Comparison of ENCODE assay signal across 9 cellular contexts in the genomic region with DNA sequence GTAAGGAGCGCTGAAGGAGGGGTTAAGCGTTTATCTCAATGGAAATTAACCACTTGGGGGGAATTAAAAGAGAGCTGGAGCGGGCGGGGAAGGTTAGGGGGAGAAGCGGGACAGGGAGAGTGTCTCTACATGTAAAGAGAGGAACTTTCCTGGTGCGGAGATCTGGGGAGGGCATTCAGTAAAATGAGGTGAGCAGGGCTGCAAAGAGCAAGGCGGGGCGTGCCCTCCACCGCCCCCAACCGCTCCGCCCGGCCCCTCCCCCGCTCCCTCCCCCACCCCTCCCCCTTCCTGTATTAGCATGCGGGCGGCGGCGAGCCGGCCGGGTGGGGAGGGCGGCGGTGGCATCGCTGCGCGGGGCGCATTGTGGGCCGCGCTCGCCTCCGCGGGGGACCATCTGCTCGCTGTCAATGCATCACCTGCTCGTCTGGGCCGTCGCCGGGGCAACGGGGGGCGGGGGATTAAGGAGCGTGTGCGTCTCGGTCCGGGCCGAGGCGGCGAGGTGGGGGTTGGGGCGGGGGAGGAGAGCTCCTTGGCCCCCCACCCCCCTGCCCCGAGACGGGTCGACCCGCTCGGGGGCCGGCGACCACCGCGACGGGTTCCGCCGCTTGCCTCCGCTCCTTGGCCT. TPM values are rescaled to one million over a fixed set of nuclear protein-coding genes. Genes with fewer than 3 reads are reported as not detected.
DNase-seq lines count a peak whose midpoint lies in the region; FAIRE-seq and TF ChIP-seq lines count a peak whose summit lies in the region.
"Had no signal": no experiment of that assay in that cellular context is flagged by ENCODE, and none has a peak within 500 bp of the region (broad histone marks: within the 10 kb centered on the region; RNA-seq: fewer than 3 reads in every experiment).

No MANE protein-coding gene starts in this region.

- peaks cover 6% of the 10 kb centered on the region for H3K9me3 Mint-ChIP-seq in activated CD4-positive, alpha-beta memory T cell treated with anti-CD3 and anti-CD28 coated beads for 36 hours
- peaks cover 2% of the 10 kb centered on the region for H3K9me3 Mint-ChIP-seq in neural crest cell

- H3K18ac ChIP-seq in H1 (ENCODE audit: extremely low read depth, low read length) = no peak overlapping the region

- FAIRE-seq in H1 (lab: Jason Lieb, UNC) (no peak), small intestine (lab: Jason Lieb, UNC) (no peak)

- POLR2A ChIA-PET in HEK293 (lab: Yijun Ruan, JAX) = no interaction called here
- POLR2A ChIA-PET in activated CD4-positive, alpha-beta memory T cell treated with anti-CD3 and anti-CD28 coated beads for 36 hours (lab: Charles Lee) = no interaction called here
- POLR2A ChIA-PET in H1 (lab: Charles Lee; ENCODE audit: partially characterized antibody) = interaction anchor here (1.3 kb wide), 1 partner anchor 60 kb away, joined by 3 read pairs; no protein-coding TSS in a partner anchor

- no peak overlapping the region for H3K4ac ChIP-seq in H1 (replicated peaks; ENCODE audit: insufficient read length, low read depth, low read length)

- H3K27me3 Mint-ChIP-seq in activated CD4-positive, alpha-beta memory T cell treated with anti-CD3 and anti-CD28 coated beads for 36 hours = peaks cover 30% of the 10 kb centered on the region
- H3K27me3 Mint-ChIP-seq in neural crest cell (ENCODE audit: low read depth) = peaks cover 68% of the 10 kb centered on the region

- CTCF ChIA-PET in HEK293 (lab: Yijun Ruan, JAX) = interaction anchor here (0.6 kb wide), 2 partner anchors 20 to 542 kb away, joined by 3 to 4 read pairs; no protein-coding TSS in a partner anchor
- CTCF ChIA-PET in activated CD4-positive, alpha-beta memory T cell treated with anti-CD3 and anti-CD28 coated beads for 36 hours (lab: Charles Lee) = interaction anchor here (1.2 to 3.4 kb wide), 2 partner anchors 9 to 53 kb away, joined by 4 to 38 read pairs; no protein-coding TSS in a partner anchor
- CTCF ChIA-PET in H1 (lab: Charles Lee; ENCODE audit: partially characterized antibody) = interaction anchor here (0.7 to 1.5 kb wide), 7 partner anchors 8 to 443 kb away, joined by 3 to 6 read pairs (median 3); no protein-coding TSS in a partner anchor

- no peak overlapping the region for H2BK20ac ChIP-seq in H1 (ENCODE audit: low read length)

- H2AK5ac ChIP-seq in H1 (ENCODE audit: low read depth, low read length) = no peak overlapping the region

- no peaks in the 10 kb centered on the region for H3K79me2 ChIP-seq in H1 (ENCODE audit: control insufficient read depth in 1 of 2, insufficient read depth in 2 of 2, low read length in 2 of 2)

- TF ChIP-seq RAD21 in H1 (IDR thresholded peaks at IDR 0.05 in 1 of 2, conservative IDR thresholded peaks at IDR 0.05 in 1 of 2; ENCODE audit: low read depth in 2 of 2, low read length in 2 of 2) = no peak

- H4K5ac ChIP-seq in H1 (ENCODE audit: insufficient read length, low read depth, low read length) = no peak overlapping the region

- H4K8ac ChIP-seq in H1 (ENCODE audit: extremely low read depth, insufficient read depth, low read length) = peak overlapping the region; percentile 57; the same call in 1 of the 2 replicates

- H3K27me3 ChIP-seq in H1 (replicated peaks in 1 of 4; ENCODE audit: control insufficient read depth in 3 of 4, extremely low read depth in 1 of 4, insufficient read depth in 3 of 4, low read length in 3 of 4) (peaks cover 0 to 4% (median 0%) of the 10 kb centered on the region in 4 experiments; a peak in 1 of 7 replicates), small intestine (ENCODE audit: control insufficient read depth in 2 of 2, insufficient read depth in 2 of 2, low read length in 2 of 2) (peaks cover 0 to 12% of the 10 kb centered on the region in 2 donors)

- H3K36me3 Mint-ChIP-seq in activated CD4-positive, alpha-beta memory T cell treated with anti-CD3 and anti-CD28 coated beads for 36 hours = no peaks in the 10 kb centered on the region
- H3K36me3 Mint-ChIP-seq in neural crest cell (ENCODE audit: low read depth) = no peaks in the 10 kb centered on the region

- no peak overlapping the region for H3K9ac ChIP-seq in H1 (replicated peaks in 1 of 4; ENCODE audit: extremely low read depth in 1 of 4, low read depth in 3 of 4, low read length in 3 of 4)

- peak; percentile 48 for DNase-seq in Daoy (ENCODE audit: low read depth)
- peak; percentile 78 to 87 for DNase-seq in NCI-H1930 (lab: John Stamatoyannopoulos, UW)
- DNase-seq in activated CD4-positive, alpha-beta memory T cell treated with anti-CD3 and anti-CD28 coated beads for 36 hours = peak; percentile 56
- DNase-seq in H1 (ENCODE audit: low read depth in 1 of 2, low spot score in 2 of 2) = peak; percentile 53 to 82
- peak; percentile 48 for DNase-seq in neural crest cell (ENCODE audit: low read depth, low spot score)
- DNase-seq in small intestine = no peak
- DNase-seq in NK-92 treated with Interleukin-12 subunit alpha and Interleukin-12 subunit beta, amount 100 ng/mL, for 24 hours (lab: John Stamatoyannopoulos, UW) = no peak

- no peak for TF ChIP-seq POLR2A in H1 (IDR thresholded peaks at IDR 0.05; ENCODE audit: control extremely low read depth in 1 of 2, low read depth in 2 of 2, low read length in 2 of 2)

- H3K9me3 ChIP-seq in HEK293 (ENCODE audit: control insufficient read depth, insufficient read depth, low read depth, low read length) (no peaks in the 10 kb centered on the region), H1 (ENCODE audit: insufficient read depth in 2 of 2, low read depth in 1 of 2, low read length in 1 of 2) (no peaks in the 10 kb centered on the region), small intestine (ENCODE audit: control insufficient read depth, low read depth) (no peaks in the 10 kb centered on the region)

- no peak overlapping the region for H2BK15ac ChIP-seq in H1 (ENCODE audit: low read length)

- no peak for TF ChIP-seq CTCF in HEK293 (tag by site-specific recombination; IDR thresholded peaks at IDR 0.05)
- no peak for TF ChIP-seq CTCF in H1 (IDR thresholded peaks at IDR 0.05; ENCODE audit: control extremely low read depth in 1 of 3, insufficient read depth in 1 of 3, low read depth in 1 of 3, low read length in 3 of 3)
- TF ChIP-seq CTCF in neural crest cell (conservative IDR thresholded peaks at IDR 0.05) = no peak

- H3K27ac Mint-ChIP-seq in activated CD4-positive, alpha-beta memory T cell treated with anti-CD3 and anti-CD28 coated beads for 36 hours = no peak overlapping the region
- no peak overlapping the region for H3K27ac Mint-ChIP-seq in neural crest cell (ENCODE audit: unreplicated experiment)

- 0 out of 2 replicates have a peak overlapping the region, but pooled peaks have one; percentile 33 for H2AFZ ChIP-seq in H1 (ENCODE audit: low read length)

- H3K4me1 Mint-ChIP-seq in activated CD4-positive, alpha-beta memory T cell treated with anti-CD3 and anti-CD28 coated beads for 36 hours (ENCODE audit: low read depth) = peaks cover 26% of the 10 kb centered on the region
- H3K4me1 Mint-ChIP-seq in neural crest cell = peaks cover 18% of the 10 kb centered on the region

- H4K91ac ChIP-seq in H1 (replicated peaks; ENCODE audit: insufficient read length, low read length) = no peak overlapping the region

- H2BK12ac ChIP-seq in H1 (ENCODE audit: low read depth, low read length) = no peak overlapping the region

- H3K36me3 ChIP-seq in HEK293 (ENCODE audit: control insufficient read depth in 2 of 2, insufficient read depth in 1 of 2, low read length in 2 of 2) = no peaks in the 10 kb centered on the region
- H3K36me3 ChIP-seq in H1 (ENCODE audit: control insufficient read depth in 2 of 4, insufficient read depth in 4 of 4, low read length in 3 of 4) = no peaks in the 10 kb centered on the region
- H3K36me3 ChIP-seq in small intestine (ENCODE audit: control insufficient read depth in 2 of 2, insufficient read depth in 2 of 2, low read length in 2 of 2) = no peaks in the 10 kb centered on the region

- H3K14ac ChIP-seq in H1 (ENCODE audit: insufficient read length) = no peak overlapping the region

- WGBS in H1 (ENCODE audit: extremely low coverage in 1 of 2, insufficient coverage in 1 of 2, insufficient read length in 1 of 2, insufficient replicate concordance in 2 of 2, low coverage in 1 of 2, low lambda C conversion rate in 2 of 2, missing lambda C conversion rate in 1 of 2), 2 experiments = 2% methylated on average over 10 of the region's 58 CpGs; no CpG with 5 or more reads in 1 of the 2 experiments
- WGBS in small intestine, 3 donors = 2 to 7% (median 4%) methylated on average over 31 to 58 of the region's 58 CpGs

- H3K4me1 ChIP-seq in HEK293 (ENCODE audit: control insufficient read depth, insufficient read depth, low read length) = peaks cover 2% of the 10 kb centered on the region; the same call in 1 of the 2 replicates
- H3K4me1 ChIP-seq in H1 (replicated peaks in 1 of 4; ENCODE audit: control insufficient read depth in 3 of 4, insufficient read depth in 4 of 4, low read length in 3 of 4) = peaks cover 2 to 12% (median 3%) of the 10 kb centered on the region in 4 experiments; a peak in 6 of 7 replicates
- no peaks in the 10 kb centered on the region for H3K4me1 ChIP-seq in small intestine (ENCODE audit: control insufficient read depth in 2 of 2, insufficient read depth in 1 of 2, low read depth in 1 of 2, low read length in 1 of 2)

- H3K4me3 Mint-ChIP-seq in activated CD4-positive, alpha-beta memory T cell treated with anti-CD3 and anti-CD28 coated beads for 36 hours = peak overlapping the region; percentile 52
- peak overlapping the region; percentile 88 for H3K4me3 Mint-ChIP-seq in neural crest cell

- H3K27ac ChIP-seq in HEK293 (ENCODE audit: extremely low read depth, low read depth, low read length) (no peak overlapping the region), H1 (ENCODE audit: low read depth, low read length) (no peak overlapping the region), small intestine (ENCODE audit: low read depth in 1 of 2, low read length in 1 of 2) (no peak overlapping the region)

- peak overlapping the region; percentile 65 to 87 for H3K4me2 ChIP-seq in H1 (ENCODE audit: insufficient read depth in 1 of 2, low read depth in 2 of 2, low read length in 2 of 2)

- H3K4me3 ChIP-seq in HEK293 (ENCODE audit: low read depth, low read length) (peak overlapping the region; percentile 44), H1 (ENCODE audit: extremely low read depth in 1 of 4, insufficient read depth in 2 of 4, low read depth in 3 of 4, low read length in 4 of 4) (peak overlapping the region; percentile 61 to 75 (median 62)), small intestine (ENCODE audit: low read depth in 1 of 2, low read length in 2 of 2) (peak overlapping the region in 1 of 2 donors; percentile 14)

- H3K56ac ChIP-seq in H1 (replicated peaks; ENCODE audit: insufficient read length, low read depth, low read length) = no peak overlapping the region

- intact Hi-C loops in activated CD4-positive, alpha-beta memory T cell treated with anti-CD3 and anti-CD28 coated beads for 36 hours (cut with micrococcal nuclease) = loop anchor here (5.0 kb wide), 2 partner anchors 38 to 137 kb away; no protein-coding TSS in a partner anchor

- TF ChIP-seq EP300 in H1 (IDR thresholded peaks at IDR 0.05; ENCODE audit: borderline replicate concordance in 1 of 2, low read depth in 2 of 2, low read length in 2 of 2) = no peak

- no peaks in the 10 kb centered on the region for H3K79me1 ChIP-seq in H1 (ENCODE audit: low read depth, low read length)

- no peaks in the 10 kb centered on the region for H4K20me1 ChIP-seq in H1 (replicated peaks in 1 of 2; ENCODE audit: control insufficient read depth in 1 of 2, insufficient read depth in 2 of 2, low read length in 2 of 2)

- H2BK5ac ChIP-seq in H1 (ENCODE audit: low read depth, low read length) = peak overlapping the region; percentile 14; the same call in 1 of the 2 replicates

- H3K23ac ChIP-seq in H1 (ENCODE audit: insufficient read length) = no peak overlapping the region

- peaks cover 7% of the 10 kb centered on the region; the same call in 1 of the 2 replicates for H3K23me2 ChIP-seq in H1 (ENCODE audit: low read depth, low read length)

- no peak overlapping the region for H2BK120ac ChIP-seq in H1 (replicated peaks; ENCODE audit: low read depth, low read length)

RNA-seq across cellular contexts. Expression of a gene that starts 0.5 kb away (rescaled TPM):
- not detected in 2 replicates for total RNA-seq in Daoy (2014; rRNA removed; shearing (Covaris generic))
- not detected for total RNA-seq in activated CD4-positive, alpha-beta memory T cell treated with anti-CD3 and anti-CD28 coated beads for 36 hours
- total RNA-seq in H1 (2021; fragmentation: NEBNext Ultra II Directional; extraction: Animal tissue kit (Norgen Biotek cat#: 25700)) = not detected in 2 replicates
- 0.05 and 0.28 TPM in 2 replicates for polyA plus RNA-seq in H1 (2011; rRNA removed)
- polyA plus RNA-seq in H1 (2011; cell fraction: cytosol; rRNA removed) = 0.09 TPM
- 0.10 TPM for polyA plus RNA-seq in H1 (2011; cell fraction: nucleus; rRNA removed)
- polyA plus RNA-seq in H1 (2012, experiment 1 of 2) = not detected in 4 replicates
- polyA plus RNA-seq in H1 (2012, experiment 2 of 2) = not detected
- polyA plus RNA-seq in H1 (2013, experiment 1 of 2) = 0.10 TPM
- 0.04 TPM for polyA plus RNA-seq in H1 (2013, experiment 2 of 2)
- not detected in 2 replicates for polyA minus RNA-seq in H1 (2011; rRNA and poly(A)+ RNA removed)
- polyA minus RNA-seq in H1 (2011; cell fraction: cytosol; rRNA and poly(A)+ RNA removed) = not detected
- polyA minus RNA-seq in H1 (2011; cell fraction: nucleus; rRNA and poly(A)+ RNA removed) = not detected
- not detected in 2 replicates for total RNA-seq in neural crest cell
- not detected for polyA plus RNA-seq in small intestine
- total RNA-seq: glomerular endothelial cell had no signal

Comparison
In these comparisons a context has a peak if more than half of its experiments do, and no peak if none do; other contexts are left out.
1. DNase-seq: peak in Daoy (single experiment), NCI-H1930 (2 of 2), activated CD4-positive, alpha-beta memory T cell treated with anti-CD3 and anti-CD28 coated beads for 36 hours (single experiment), H1 (2 of 2) and neural crest cell (single experiment); none in small intestine (single experiment) and NK-92 treated with Interleukin-12 subunit alpha and Interleukin-12 subunit beta, amount 100 ng/mL, for 24 hours (single experiment).